9 cellular contexts compared by ENCODE assay signal in the genomic region with DNA sequence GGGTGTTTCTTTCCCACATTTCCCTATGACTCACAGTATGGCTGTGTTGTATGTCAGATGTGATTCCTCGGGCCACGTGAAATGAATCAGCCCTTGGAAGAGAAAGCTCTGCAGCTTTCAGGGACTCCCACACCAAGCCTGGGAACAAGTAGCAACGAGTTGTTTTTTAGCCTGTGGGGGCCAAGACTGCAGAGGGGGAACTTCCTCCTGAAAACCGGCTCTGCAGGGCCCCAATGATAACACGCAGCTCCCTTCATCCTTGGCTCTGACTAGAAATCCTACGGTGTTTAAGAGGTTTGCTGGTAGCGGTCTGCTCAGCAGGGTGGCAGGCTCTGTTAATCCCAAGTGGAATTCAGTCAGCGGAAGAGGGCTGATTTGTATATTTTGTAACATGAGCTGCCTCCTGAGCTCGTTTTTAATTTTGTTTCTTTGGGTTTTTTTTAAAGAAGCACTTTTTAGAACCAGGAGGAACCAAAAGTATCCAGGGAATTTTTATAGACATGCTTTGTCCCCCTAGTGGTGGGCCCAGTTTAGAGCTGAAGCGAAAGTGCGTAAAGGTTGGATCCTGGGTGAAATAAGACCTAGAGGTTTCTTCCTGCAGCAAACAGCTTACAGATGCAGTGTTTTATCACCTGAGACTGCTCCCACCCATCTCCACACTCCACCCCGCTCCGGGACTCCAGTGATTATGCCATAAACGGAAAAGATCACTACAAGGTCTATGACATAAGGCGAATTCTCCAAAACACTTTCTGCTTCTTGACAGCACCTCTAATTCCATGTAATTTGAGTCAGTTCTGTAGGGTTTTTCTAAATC. TPM values are rescaled to one million over a fixed set of nuclear protein-coding genes. Genes with fewer than 3 reads are reported as not detected.
DNase-seq lines count a peak whose midpoint lies in the region; ATAC-seq, FAIRE-seq and TF ChIP-seq lines count a peak whose summit lies in the region.
"Had no signal": no experiment of that assay in that cellular context is flagged by ENCODE, and none has a peak within 500 bp of the region (broad histone marks: within the 10 kb centered on the region; RNA-seq: fewer than 3 reads in every experiment).

No MANE protein-coding gene starts in this region.

- no peak overlapping the region for H3K9ac ChIP-seq in Loucy (ENCODE audit: low read depth, low read length, poor library complexity, severe bottlenecking)

- H3F3A ChIP-seq in Loucy (ENCODE audit: low read depth): no peaks in the 10 kb centered on the region

- H3K27me3 ChIP-seq in Loucy (ENCODE audit: insufficient read depth, low read length, poor library complexity, severe bottlenecking) (no peaks in the 10 kb centered on the region), adrenal gland (no peaks in the 10 kb centered on the region), left ventricle myocardium inferior (ENCODE audit: low read depth) (no peaks in the 10 kb centered on the region)

- H3K36me3 ChIP-seq in Loucy (ENCODE audit: insufficient read depth, low read length) (no peaks in the 10 kb centered on the region), adrenal gland (replicated peaks in 1 of 2) (no peaks in the 10 kb centered on the region), left ventricle myocardium inferior (no peaks in the 10 kb centered on the region)

- 0 out of 2 replicates have a peak overlapping the region, but pooled peaks have one; percentile 1 for H2AFZ ChIP-seq in Loucy (ENCODE audit: low read length)

- peak in 1 of 2 donors; percentile 40 for TF ChIP-seq POLR2A in adrenal gland (IDR thresholded peaks at IDR 0.05)
- TF ChIP-seq POLR2A in GM12891 (IDR thresholded peaks at IDR 0.05; ENCODE audit: low read depth, low read length): no peak

- H3K4me1 ChIP-seq in Loucy (ENCODE audit: insufficient read depth, low read length, poor library complexity, severe bottlenecking) (peaks cover 13% of the 10 kb centered on the region), adrenal gland (replicated peaks in 1 of 2) (peaks cover 4 to 8% of the 10 kb centered on the region in 2 donors), left ventricle myocardium inferior (peaks cover 25% of the 10 kb centered on the region)

- H3K27ac ChIP-seq in adrenal gland (peak overlapping the region in 4 of 5 donors; percentile 9 to 84 (median 82)), left ventricle myocardium inferior (replicated peaks) (peak overlapping the region; percentile 86)

- H3K4me2 ChIP-seq in Loucy (ENCODE audit: low read depth, low read length, poor library complexity, severe bottlenecking): no peak overlapping the region

- DNase-seq in DMS53 (lab: John Stamatoyannopoulos, UW): peak; percentile 85
- DNase-seq in adrenal gland: peak; percentile 50 to 83 (median 77)
- DNase-seq in left ventricle myocardium inferior: peak; percentile 56
- DNase-seq in putamen (ENCODE audit: low spot score): peak; percentile 55
- DNase-seq in GM12891 (ENCODE audit: insufficient read length, low spot score): no peak
- DNase-seq in activated CD4-positive, alpha-beta T cell treated with anti-CD3 and anti-CD28 coated beads, Interleukin-2, amount 50 U/mL, for 48 hours: no peak
- DNase-seq: activated B cell treated with CpG ODN at 0.5 μM for 24 hours had no signal

- intact Hi-C loops in adrenal gland (cut with DNase I): no loop called here
- intact Hi-C loops in left ventricle myocardium inferior (cut with micrococcal nuclease): no loop called here

- no peak for FAIRE-seq in GM12891 (lab: Jason Lieb, UNC)

- H3K9me2 ChIP-seq in Loucy (replicated peaks; ENCODE audit: low read depth, low read length): no peaks in the 10 kb centered on the region

- no peaks in the 10 kb centered on the region for H4K20me1 ChIP-seq in Loucy (ENCODE audit: insufficient read depth, low read length, poor library complexity, severe bottlenecking)

- 15 to 30% (median 22%) methylated on average over 15 of the region's 15 CpGs for WGBS in adrenal gland, 4 donors

- H3K4me3 ChIP-seq in Loucy (ENCODE audit: low read length, poor library complexity, severe bottlenecking) (no peak overlapping the region), adrenal gland (peak overlapping the region in 2 of 4 donors; percentile 24 to 50), left ventricle myocardium inferior (peak overlapping the region; percentile 52)

- TF ChIP-seq CTCF in Loucy (conservative IDR thresholded peaks at IDR 0.05; ENCODE audit: low read length) (peak; percentile 84), adrenal gland (IDR thresholded peaks at IDR 0.05) (peak; percentile 66 to 81 (median 73)), left ventricle myocardium inferior (IDR thresholded peaks at IDR 0.05; ENCODE audit: borderline replicate concordance) (peak; percentile 71)

- no peaks in the 10 kb centered on the region for H3K9me3 ChIP-seq in Loucy (ENCODE audit: insufficient read depth, low read depth, low read length)
- H3K9me3 ChIP-seq in adrenal gland (replicated peaks in 1 of 3): no peaks in the 10 kb centered on the region
- no peaks in the 10 kb centered on the region for H3K9me3 ChIP-seq in left ventricle myocardium inferior (replicated peaks)

- ATAC-seq in GM19463 (IDR thresholded peaks at IDR 0.05; ENCODE audit: unreplicated experiment): no peak

- H3K79me2 ChIP-seq in Loucy (ENCODE audit: insufficient read depth, low read length): no peaks in the 10 kb centered on the region

TF ChIP-seq in GM12891, 5 proteins besides CTCF, POLR2A, EP300 and RAD21:
- TF ChIP-seq POU2F2 (IDR thresholded peaks at IDR 0.05; ENCODE audit: low read depth, low read length): no peak
- TF ChIP-seq SPI1 (IDR thresholded peaks at IDR 0.05; ENCODE audit: low read depth, low read length): no peak
- TF ChIP-seq PAX5 (IDR thresholded peaks at IDR 0.05; ENCODE audit: insufficient read depth, low read length, severe bottlenecking): no peak
- no peak for TF ChIP-seq TAF1 (IDR thresholded peaks at IDR 0.05; ENCODE audit: low read depth, low read length)
- TF ChIP-seq POLR2AphosphoS5 (IDR thresholded peaks at IDR 0.05; ENCODE audit: low read depth, low read length): no peak

RNA-seq across cellular contexts. Expression of a gene that starts 48.8 kb away (rescaled TPM):
- total RNA-seq in adrenal gland (1 to 10 TPM in 1 of 8 donors, under 1 TPM in 6, not detected in 1; 0.04 to 1.4 (median 0.10) TPM), left ventricle myocardium inferior (1.2 TPM)
- polyA plus RNA-seq in adrenal gland: under 1 TPM; 0.15 to 0.30 (median 0.16) TPM
- 0.14 TPM for polyA plus RNA-seq in GM12891 (2012; ENCODE audit: low read depth, missing spikeins)
- total RNA-seq: activated B cell treated with CpG ODN at 0.5 μM for 24 hours had no signal

Comparison
In these comparisons a context has a peak if more than half of its experiments do, and no peak if none do; other contexts are left out.
1. DNase-seq: peak in DMS53 (single experiment), adrenal gland (7 of 7), left ventricle myocardium inferior (single experiment) and putamen (single experiment); none in GM12891 (single experiment) and activated CD4-positive, alpha-beta T cell treated with anti-CD3 and anti-CD28 coated beads, Interleukin-2, amount 50 U/mL, for 48 hours (0 of 2).
2. Peak in every context shown above with its lines, with median percentiles within 50 percentile points of each other: CTCF ChIP-seq.